1 cellular context compared by ENCODE assay signal in genomic region chr17:78127240-78127887, GRCh38.
TF ChIP-seq lines count a peak whose summit lies in the region.

No MANE protein-coding gene starts in this region.

TF ChIP-seq in HepG2, 621 proteins besides CTCF, POLR2A, EP300 and RAD21 (continued from another document and continues in another):
- TF ChIP-seq ZNF326 (CRISPR knock-in tag; IDR thresholded peaks at IDR 0.05; ENCODE audit: borderline replicate concordance) (no peak; the same call in 1 of the 2 replicates), POGZ (CRISPR knock-in tag; IDR thresholded peaks at IDR 0.05) (0 out of 2 replicates have a peak, but pooled peaks have one; percentile 14), ATAD3A (CRISPR knock-in tag; IDR thresholded peaks at IDR 0.05) (no peak), BATF2 (CRISPR knock-in tag; IDR thresholded peaks at IDR 0.05) (no peak), AHDC1 (CRISPR knock-in tag; IDR thresholded peaks at IDR 0.05; ENCODE audit: borderline replicate concordance) (no peak; the same call in none of the 2 replicates), ZNF678 (CRISPR knock-in tag; IDR thresholded peaks at IDR 0.05) (peak; percentile 87), SOX6 (IDR thresholded peaks at IDR 0.05) (no peak), SOX6 (CRISPR knock-in tag; IDR thresholded peaks at IDR 0.05) (no peak), TAF1 (CRISPR knock-in tag; IDR thresholded peaks at IDR 0.05) (peak; percentile 86), HNRNPUL1 (IDR thresholded peaks at IDR 0.05; ENCODE audit: low read depth, low read length) (no peak), EZH2 (conservative IDR thresholded peaks at IDR 0.05; ENCODE audit: low read depth, low read length) (no peak), ZUFSP (CRISPR knock-in tag; IDR thresholded peaks at IDR 0.05; ENCODE audit: borderline replicate concordance) (no peak), MTF1 (CRISPR knock-in tag; IDR thresholded peaks at IDR 0.05) (no peak), NKX3-1 (CRISPR knock-in tag; IDR thresholded peaks at IDR 0.05) (no peak), ZSCAN9 (CRISPR knock-in tag; IDR thresholded peaks at IDR 0.05; ENCODE audit: borderline replicate concordance) (no peak), ZNF101 (CRISPR knock-in tag; IDR thresholded peaks at IDR 0.05; ENCODE audit: borderline replicate concordance, low read depth) (no peak), HCFC1 (IDR thresholded peaks at IDR 0.05; ENCODE audit: low read depth, low read length) (no peak), PRDM4 (CRISPR knock-in tag; IDR thresholded peaks at IDR 0.05; ENCODE audit: borderline replicate concordance) (no peak), DMAP1 (CRISPR knock-in tag; IDR thresholded peaks at IDR 0.05) (peak; percentile 84), TGIF2 (CRISPR knock-in tag; IDR thresholded peaks at IDR 0.05) (peak; percentile 36; the same call in 1 of the 2 replicates), ZBTB20 (CRISPR knock-in tag; IDR thresholded peaks at IDR 0.05; ENCODE audit: borderline replicate concordance, low read depth) (peak; percentile 65; the same call in 1 of the 2 replicates), ARID5B (CRISPR knock-in tag; IDR thresholded peaks at IDR 0.05) (peak; percentile 66), HOXA9 (CRISPR knock-in tag; IDR thresholded peaks at IDR 0.05; ENCODE audit: borderline replicate concordance) (no peak), ZBTB37 (CRISPR knock-in tag; IDR thresholded peaks at IDR 0.05) (no peak), TEAD3 (CRISPR knock-in tag; optimal IDR thresholded peaks at IDR 0.05; ENCODE audit: borderline replicate concordance) (peak; percentile 92), ZNF768 (CRISPR knock-in tag; IDR thresholded peaks at IDR 0.05) (0 out of 2 replicates have a peak, but pooled peaks have one; percentile 40), GLMP (CRISPR knock-in tag; IDR thresholded peaks at IDR 0.05; ENCODE audit: borderline replicate concordance) (no peak), ZNF513 (CRISPR knock-in tag; conservative IDR thresholded peaks at IDR 0.05) (no peak), HDAC6 (IDR thresholded peaks at IDR 0.05; ENCODE audit: low read depth, low read length) (no peak), PATZ1 (CRISPR knock-in tag; IDR thresholded peaks at IDR 0.05) (peak; percentile 97), CENPT (CRISPR knock-in tag; IDR thresholded peaks at IDR 0.05; ENCODE audit: low read depth) (no peak), ZNF24 (IDR thresholded peaks at IDR 0.05) (no peak), ZNF605 (CRISPR knock-in tag; IDR thresholded peaks at IDR 0.05) (no peak; the same call in 1 of the 2 replicates), ZBTB14 (CRISPR knock-in tag; IDR thresholded peaks at IDR 0.05) (no peak), SP1 (IDR thresholded peaks at IDR 0.05) (no peak), SP1 (CRISPR knock-in tag; IDR thresholded peaks at IDR 0.05) (peak; percentile 45; the same call in 1 of the 2 replicates)
